ENCODE assay signal across 11 cellular contexts in the genomic region with DNA sequence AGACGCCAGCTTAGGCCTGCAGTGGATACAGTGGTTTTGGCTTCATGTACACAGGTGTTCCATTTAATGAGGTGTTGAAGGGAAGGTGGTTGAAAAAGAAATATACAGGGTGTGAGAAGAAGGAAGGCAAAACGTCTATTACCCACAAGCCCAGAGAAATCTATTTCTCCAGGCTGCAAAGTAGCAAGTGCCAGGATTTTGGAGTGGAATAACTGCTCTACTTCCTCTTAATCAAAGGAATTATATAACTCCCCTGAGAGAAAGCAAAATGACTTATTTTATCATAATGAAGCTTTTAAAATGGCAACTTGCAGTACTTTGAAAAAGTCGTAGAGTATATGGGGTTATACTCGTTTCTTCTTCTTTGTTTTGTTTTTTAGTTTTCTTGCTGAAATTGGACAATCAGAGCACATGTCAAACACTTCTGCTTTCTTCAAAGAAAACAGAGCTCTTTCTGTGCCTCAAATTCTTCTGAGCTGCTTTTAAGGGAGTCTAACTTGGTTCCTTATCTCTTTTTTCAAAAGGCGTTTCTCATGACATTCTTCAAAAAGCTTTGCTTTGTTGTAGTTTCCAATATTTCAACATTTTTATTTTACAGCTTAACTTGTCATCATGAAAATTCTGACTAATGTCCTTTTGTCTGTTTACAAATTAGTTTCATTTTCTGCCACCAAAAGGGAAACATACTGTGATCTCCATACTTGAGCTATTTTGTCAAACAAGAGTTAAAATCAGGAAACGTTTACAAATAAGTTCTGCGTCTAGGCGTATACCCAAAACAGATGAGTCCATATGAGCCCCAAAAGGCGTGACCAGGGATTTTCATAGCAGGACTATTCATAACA.
DNase-seq lines count a peak whose midpoint lies in the region; ATAC-seq and TF ChIP-seq lines count a peak whose summit lies in the region.
"Had no signal": no experiment of that assay in that cellular context is flagged by ENCODE, and none has a peak within 500 bp of the region (broad histone marks: within the 10 kb centered on the region; RNA-seq: fewer than 3 reads in every experiment).

No MANE protein-coding gene starts in this region.

- H2AFZ ChIP-seq in SK-N-SH (ENCODE audit: low read depth) = peak overlapping the region; percentile 32; the same call in 1 of the 2 replicates

- H3K4me3 ChIP-seq in SK-N-SH (ENCODE audit: low read depth in 2 of 2, low read length in 1 of 2) (no peak overlapping the region), esophagus squamous epithelium (peak overlapping the region in 1 of 4 donors; percentile 19), muscle layer of duodenum (ENCODE audit: low read depth in 1 of 2, low read length in 2 of 2) (no peak overlapping the region), uterus (no peak overlapping the region)
- H3K4me3 ChIP-seq: right lobe of liver had no signal

- H4K20me1 ChIP-seq in SK-N-SH (ENCODE audit: insufficient read depth) = no peaks in the 10 kb centered on the region

- ATAC-seq in SK-N-SH treated with all-trans-retinoic acid at 6 μM for 48 hours (no peak), GM21367 (IDR thresholded peaks at IDR 0.05; ENCODE audit: unreplicated experiment) (no peak)

- H3K27ac ChIP-seq in SK-N-SH (ENCODE audit: low read depth in 2 of 2, low read length in 1 of 2) (peak overlapping the region in 1 of 2 experiments; percentile 32; a peak in 1 of 4 replicates), esophagus squamous epithelium (peak overlapping the region; percentile 18 to 71 (median 38)), muscle layer of duodenum (ENCODE audit: low read length) (peak overlapping the region; percentile 56), uterus (peak overlapping the region; percentile 24 to 29)
- H3K27ac ChIP-seq: right lobe of liver had no signal

- no peak for TF ChIP-seq RAD21 in SK-N-SH (IDR thresholded peaks at IDR 0.05; ENCODE audit: low read length)

- H3K9ac ChIP-seq in SK-N-SH = no peak overlapping the region

- CTCF ChIA-PET in SK-N-SH (lab: Yijun Ruan, JAX) = interaction anchor here (0.7 to 0.9 kb wide), 2 partner anchors 17 to 41 kb away, joined by 3 read pairs; no protein-coding TSS in a partner anchor

- POLR2A ChIA-PET in SK-N-SH (lab: Yijun Ruan, JAX) = no interaction called here

- H3K9me2 ChIP-seq in SK-N-SH = no peaks in the 10 kb centered on the region

- DNase-seq in SK-N-SH = no peak
- DNase-seq in esophagus squamous epithelium (lab: John Stamatoyannopoulos, UW) = no peak
- no peak for DNase-seq in uterus
- DNase-seq in central memory CD4-positive, alpha-beta T cell = no peak
- DNase-seq in anterior cingulate cortex (lab: John Stamatoyannopoulos, UW) = no peak
- DNase-seq: DND-41, NCI-H1436 treated with DMSO at 0.1 percent for 48 hours, right lobe of liver had no signal

- H3K79me2 ChIP-seq in SK-N-SH (ENCODE audit: insufficient read depth) = no peaks in the 10 kb centered on the region

- H3K36me3 ChIP-seq in SK-N-SH (replicated peaks in 1 of 2; ENCODE audit: control insufficient read depth in 1 of 2, insufficient read depth in 2 of 2, low read length in 1 of 2) (no peaks in the 10 kb centered on the region), esophagus squamous epithelium (no peaks in the 10 kb centered on the region), muscle layer of duodenum (ENCODE audit: control insufficient read depth in 1 of 2, insufficient read depth in 2 of 2, low read length in 2 of 2) (no peaks in the 10 kb centered on the region), uterus (no peaks in the 10 kb centered on the region)
- H3K36me3 ChIP-seq: right lobe of liver had no signal

- no peaks in the 10 kb centered on the region for H3F3A ChIP-seq in SK-N-SH (replicated peaks; ENCODE audit: insufficient read depth)

- intact Hi-C loops in esophagus squamous epithelium (cut with DNase I) = no loop called here
- intact Hi-C loops in uterus (cut with DNase I; ENCODE audit: low total_unique reads) = no loop called here

- H3K4me1 ChIP-seq in SK-N-SH (ENCODE audit: control insufficient read depth in 1 of 2, insufficient read depth in 2 of 2, low read depth in 1 of 2, low read length in 1 of 2) (peaks cover 2 to 9% of the 10 kb centered on the region in 2 experiments; a peak in 2 of 4 replicates), esophagus squamous epithelium (peaks cover 7 to 27% (median 14%) of the 10 kb centered on the region in 3 donors), muscle layer of duodenum (ENCODE audit: control insufficient read depth in 1 of 2, insufficient read depth in 2 of 2, low read length in 2 of 2) (peaks cover 0 to 10% of the 10 kb centered on the region in 2 donors), uterus (peaks cover 0 to 13% of the 10 kb centered on the region in 2 donors)
- H3K4me1 ChIP-seq: right lobe of liver had no signal

- TF ChIP-seq POLR2A in esophagus squamous epithelium (IDR thresholded peaks at IDR 0.05) (no peak), uterus (IDR thresholded peaks at IDR 0.05) (no peak)

- TF ChIP-seq CTCF in SK-N-SH (IDR thresholded peaks at IDR 0.05) (no peak), esophagus squamous epithelium (IDR thresholded peaks at IDR 0.05) (no peak), uterus (IDR thresholded peaks at IDR 0.05) (no peak)

- no peaks in the 10 kb centered on the region for H3K27me3 ChIP-seq in SK-N-SH (ENCODE audit: insufficient read depth)
- no peaks in the 10 kb centered on the region for H3K27me3 ChIP-seq in esophagus squamous epithelium
- no peaks in the 10 kb centered on the region for H3K27me3 ChIP-seq in muscle layer of duodenum (ENCODE audit: low read depth, low read length)
- no peaks in the 10 kb centered on the region for H3K27me3 ChIP-seq in uterus
- H3K27me3 ChIP-seq: right lobe of liver had no signal

- no peak for TF ChIP-seq EP300 in SK-N-SH (IDR thresholded peaks at IDR 0.05; ENCODE audit: borderline replicate concordance in 1 of 2, low read depth in 1 of 2, low read length in 1 of 2)

- H3K4me2 ChIP-seq in SK-N-SH = no peak overlapping the region

- no peaks in the 10 kb centered on the region for H3K9me3 ChIP-seq in SK-N-SH
- no peaks in the 10 kb centered on the region for H3K9me3 ChIP-seq in esophagus squamous epithelium
- no peaks in the 10 kb centered on the region for H3K9me3 ChIP-seq in muscle layer of duodenum (ENCODE audit: control insufficient read depth in 1 of 2, low read length in 2 of 2)
- no peaks in the 10 kb centered on the region for H3K9me3 ChIP-seq in uterus
- H3K9me3 ChIP-seq: right lobe of liver had no signal

- whole genome bisulfite sequencing in SK-N-SH (ENCODE audit: low lambda C conversion rate) = 83% methylated on average over 9 of the region's 9 CpGs
- 17 to 20% methylated on average over 9 of the region's 9 CpGs for WGBS in esophagus squamous epithelium, 2 donors

TF ChIP-seq in SK-N-SH, 30 proteins besides CTCF, POLR2A, EP300 and RAD21 (continues in another document):
- no peak for TF ChIP-seq GABPA (IDR thresholded peaks at IDR 0.05; ENCODE audit: low read depth)
- TF ChIP-seq, protein P1, sequence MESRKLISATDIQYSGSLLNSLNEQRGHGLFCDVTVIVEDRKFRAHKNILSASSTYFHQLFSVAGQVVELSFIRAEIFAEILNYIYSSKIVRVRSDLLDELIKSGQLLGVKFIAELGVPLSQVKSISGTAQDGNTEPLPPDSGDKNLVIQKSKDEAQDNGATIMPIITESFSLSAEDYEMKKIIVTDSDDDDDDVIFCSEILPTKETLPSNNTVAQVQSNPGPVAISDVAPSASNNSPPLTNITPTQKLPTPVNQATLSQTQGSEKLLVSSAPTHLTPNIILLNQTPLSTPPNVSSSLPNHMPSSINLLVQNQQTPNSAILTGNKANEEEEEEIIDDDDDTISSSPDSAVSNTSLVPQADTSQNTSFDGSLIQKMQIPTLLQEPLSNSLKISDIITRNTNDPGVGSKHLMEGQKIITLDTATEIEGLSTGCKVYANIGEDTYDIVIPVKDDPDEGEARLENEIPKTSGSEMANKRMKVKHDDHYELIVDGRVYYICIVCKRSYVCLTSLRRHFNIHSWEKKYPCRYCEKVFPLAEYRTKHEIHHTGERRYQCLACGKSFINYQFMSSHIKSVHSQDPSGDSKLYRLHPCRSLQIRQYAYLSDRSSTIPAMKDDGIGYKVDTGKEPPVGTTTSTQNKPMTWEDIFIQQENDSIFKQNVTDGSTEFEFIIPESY (IDR thresholded peaks at IDR 0.05; ENCODE audit: borderline replicate concordance, low read depth) = no peak
- TF ChIP-seq FOSL2 (IDR thresholded peaks at IDR 0.05; ENCODE audit: borderline replicate concordance, low read depth) = no peak
- TF ChIP-seq CHD2 (IDR thresholded peaks at IDR 0.05; ENCODE audit: low read length, partially characterized antibody) = no peak

TF ChIP-seq in SK-N-SH treated with all-trans-retinoic acid at 6 μM for 48 hours, 23 proteins besides CTCF, POLR2A, EP300 and RAD21 (continues in another document):
- no peak for TF ChIP-seq ARNTL (CRISPR knock-in tag; IDR thresholded peaks at IDR 0.05; ENCODE audit: borderline replicate concordance, low read depth)
- TF ChIP-seq RARB (CRISPR knock-in tag; IDR thresholded peaks at IDR 0.05) = no peak
- TF ChIP-seq ZNF70 (CRISPR knock-in tag; IDR thresholded peaks at IDR 0.05) = no peak
- TF ChIP-seq ZFP30 (CRISPR knock-in tag; IDR thresholded peaks at IDR 0.05) = no peak
- TF ChIP-seq, protein P2, sequence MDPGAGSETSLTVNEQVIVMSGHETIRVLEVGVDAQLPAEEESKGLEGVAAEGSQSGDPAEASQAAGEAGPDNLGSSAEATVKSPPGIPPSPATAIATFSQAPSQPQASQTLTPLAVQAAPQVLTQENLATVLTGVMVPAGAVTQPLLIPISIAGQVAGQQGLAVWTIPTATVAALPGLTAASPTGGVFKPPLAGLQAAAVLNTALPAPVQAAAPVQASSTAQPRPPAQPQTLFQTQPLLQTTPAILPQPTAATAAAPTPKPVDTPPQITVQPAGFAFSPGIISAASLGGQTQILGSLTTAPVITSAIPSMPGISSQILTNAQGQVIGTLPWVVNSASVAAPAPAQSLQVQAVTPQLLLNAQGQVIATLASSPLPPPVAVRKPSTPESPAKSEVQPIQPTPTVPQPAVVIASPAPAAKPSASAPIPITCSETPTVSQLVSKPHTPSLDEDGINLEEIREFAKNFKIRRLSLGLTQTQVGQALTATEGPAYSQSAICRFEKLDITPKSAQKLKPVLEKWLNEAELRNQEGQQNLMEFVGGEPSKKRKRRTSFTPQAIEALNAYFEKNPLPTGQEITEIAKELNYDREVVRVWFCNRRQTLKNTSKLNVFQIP (CRISPR knock-in tag; IDR thresholded peaks at IDR 0.05; ENCODE audit: borderline replicate concordance, low read depth) = no peak
- TF ChIP-seq TCF4 (CRISPR knock-in tag; IDR thresholded peaks at IDR 0.05; ENCODE audit: borderline replicate concordance) = no peak
- no peak for TF ChIP-seq OSR1 (CRISPR knock-in tag; IDR thresholded peaks at IDR 0.05)
